In genomic region chr17:6358131-6358530, GRCh38 we compare ENCODE assay signal across 5 cellular contexts.
"Had no signal": no experiment of that assay in that cellular context is flagged by ENCODE, and none has a peak within 500 bp of the region (broad histone marks: within the 10 kb centered on the region; RNA-seq: fewer than 3 reads in every experiment).

No MANE protein-coding gene starts in this region.

- H3K9me3 Mint-ChIP-seq: GM23338, H9 had no signal

- H3K4me3 ChIP-seq: GM23338, K562 had no signal

- DNase-seq: H9, HCEC 1CT, IMR-90 had no signal

- H3K27ac Mint-ChIP-seq: GM23338 had no signal

- ATAC-seq: GM23338, K562 had no signal

- H3K4me3 Mint-ChIP-seq: GM23338, H9 had no signal

- H3K4me1 Mint-ChIP-seq: GM23338 had no signal
